15 cellular contexts compared by ENCODE assay signal in genomic region chr7:106720641-106721040, GRCh38. TPM values are rescaled to one million over a fixed set of nuclear protein-coding genes. Genes with fewer than 3 reads are reported as not detected.
A peak's percentile ranks its signal among the peaks of the same experiment; 100 is the strongest.
DNase-seq lines count a peak whose midpoint lies in the region; ATAC-seq and TF ChIP-seq lines count a peak whose summit lies in the region.
"Had no signal": no experiment of that assay in that cellular context is flagged by ENCODE, and none has a peak within 500 bp of the region (broad histone marks: within the 10 kb centered on the region; RNA-seq: fewer than 3 reads in every experiment).

No MANE protein-coding gene starts in this region.

- H4K20me1 ChIP-seq in IMR-90 (ENCODE audit: insufficient read depth, low read length) (no peaks in the 10 kb centered on the region), smooth muscle cell (ENCODE audit: low read depth) (no peaks in the 10 kb centered on the region)

- H3K4me1 ChIP-seq in IMR-90 (ENCODE audit: control insufficient read depth, insufficient read depth, low read length) (peaks cover 12% of the 10 kb centered on the region), smooth muscle cell (ENCODE audit: low read depth) (peaks cover 7% of the 10 kb centered on the region)

- no peak for TF ChIP-seq POLR2A in IMR-90 (IDR thresholded peaks at IDR 0.05; ENCODE audit: low read depth, low read length)

- H3K36me3 ChIP-seq in IMR-90 (ENCODE audit: control insufficient read depth, insufficient read depth, low read length) (no peaks in the 10 kb centered on the region), smooth muscle cell (ENCODE audit: low read depth) (no peaks in the 10 kb centered on the region)

- peaks cover 7% of the 10 kb centered on the region for H3K9me1 ChIP-seq in IMR-90 (ENCODE audit: insufficient read depth, low read length)

- no TSS peak for BruUV-seq in IMR-90 (replicated peaks; lab: Mats Ljungman, UMichigan)

- POLR2A ChIA-PET in IMR-90 (lab: Charles Lee; ENCODE audit: unreplicated experiment) = no interaction called here

- H2AK9ac ChIP-seq in IMR-90 (replicated peaks; ENCODE audit: low read depth, low read length, poor library complexity) = peak overlapping the region; percentile 60

- dilution Hi-C loops in IMR-90 (cut with HindIII; ENCODE audit: low sequenced_read_pairs, unreplicated experiment) = no loop called here

- peak overlapping the region; percentile 94 for H2BK15ac ChIP-seq in IMR-90 (ENCODE audit: low read depth, low read length)

- no peak for TF ChIP-seq RAD21 in IMR-90 (IDR thresholded peaks at IDR 0.05; ENCODE audit: low read length)

- H3K9me3 ChIP-seq in IMR-90 (ENCODE audit: control insufficient read depth, insufficient read depth, low read length) (no peaks in the 10 kb centered on the region), smooth muscle cell (replicated peaks; ENCODE audit: low read depth) (no peaks in the 10 kb centered on the region)
- H3K9me3 ChIP-seq: Caco-2 had no signal

- H3F3A ChIP-seq in smooth muscle cell (ENCODE audit: low read depth) = peaks cover 3% of the 10 kb centered on the region

- CTCF ChIA-PET in IMR-90 (lab: Yijun Ruan, JAX) = interaction anchor here (1.8 kb wide), 1 partner anchor 16 kb away, joined by 8 read pairs; no protein-coding TSS in a partner anchor

- no peaks in the 10 kb centered on the region for H3K79me2 ChIP-seq in smooth muscle cell (ENCODE audit: low read depth)

- no peak overlapping the region for H3K4me3 ChIP-seq in IMR-90 (ENCODE audit: insufficient read depth, low read depth, low read length)
- H3K4me3 ChIP-seq in smooth muscle cell = no peak overlapping the region

- intact Hi-C loops in IMR-90 (cut with micrococcal nuclease) (no loop called here), Right ventricle myocardium superior (cut with DNase I) (no loop called here)

- H3K56ac ChIP-seq in IMR-90 (ENCODE audit: extremely low read depth, insufficient read depth, low read length) = no peak overlapping the region; the same call in 1 of the 2 replicates

- no peak for TF ChIP-seq CTCF in IMR-90 (conservative IDR thresholded peaks at IDR 0.05; ENCODE audit: low read depth, low read length)
- TF ChIP-seq CTCF in smooth muscle cell (IDR thresholded peaks at IDR 0.05; ENCODE audit: borderline replicate concordance, insufficient read depth, poor library complexity, severe bottlenecking) = no peak

- no peaks in the 10 kb centered on the region for H3K27me3 ChIP-seq in IMR-90 (ENCODE audit: control insufficient read depth, insufficient read depth, low read length)
- H3K27me3 ChIP-seq in smooth muscle cell (ENCODE audit: low read depth) = no peaks in the 10 kb centered on the region

- DNase-seq in IMR-90 (no peak), smooth muscle cell (lab: John Stamatoyannopoulos, UW; ENCODE audit: unreplicated experiment) (no peak), Right ventricle myocardium superior (no peak), T-helper 9 cell (no peak)
- DNase-seq: activated T-cell treated with anti-CD3 and anti-CD28 coated beads, Interleukin-2, amount 50 U/mL, for 48 hours; anterior cingulate cortex; Caco-2; effector CD4-positive, alpha-beta T cell; foreskin fibroblast; NCI-H2029 treated with DMSO at 0.1 percent for 48 hours had no signal

- H2AFZ ChIP-seq in IMR-90 (replicated peaks; ENCODE audit: low read length, poor library complexity) (peak overlapping the region; percentile 71), smooth muscle cell (ENCODE audit: low read depth) (peak overlapping the region; percentile 67)

- peak overlapping the region; percentile 66; the same call in 1 of the 2 replicates for H4K5ac ChIP-seq in IMR-90 (ENCODE audit: low read depth, low read length)

- in situ Hi-C loops in IMR-90 (cut with MboI; ENCODE audit: low sequenced_read_pairs) = no loop called here

- no peak overlapping the region for H3K27ac ChIP-seq in IMR-90 (ENCODE audit: insufficient read depth, low read length)
- H3K27ac ChIP-seq in smooth muscle cell (ENCODE audit: low read depth) = no peak overlapping the region

- peaks cover 22 to 44% of the 10 kb centered on the region in 2 experiments; a peak in 3 of 4 replicates for H3K79me1 ChIP-seq in IMR-90 (ENCODE audit: low read depth in 1 of 2, low read length in 2 of 2)

- peak overlapping the region; percentile 96 for H2BK120ac ChIP-seq in IMR-90 (ENCODE audit: low read depth, low read length)

- ATAC-seq in GM19328 (IDR thresholded peaks at IDR 0.05; ENCODE audit: unreplicated experiment) = peak; percentile 58
- peak; percentile 51 for ATAC-seq in HG02623 (IDR thresholded peaks at IDR 0.05; ENCODE audit: unreplicated experiment)
- ATAC-seq in IMR-90 (ENCODE audit: low read depth) = no peak
- no peak for ATAC-seq in Right ventricle myocardium superior (ENCODE audit: poor library complexity)
- ATAC-seq in GM19035 (IDR thresholded peaks at IDR 0.05; ENCODE audit: unreplicated experiment) = no peak
- ATAC-seq: activated CD4-positive, CD25-positive, alpha-beta regulatory T cell treated with anti-CD3 and anti-CD28 coated beads, Interleukin-2, amount 50 U/mL, for 24 hours; SK-N-SH treated with all-trans-retinoic acid at 6 μM for 48 hours had no signal

- no peak overlapping the region for H3K4me2 ChIP-seq in IMR-90 (ENCODE audit: low read depth, low read length)
- H3K4me2 ChIP-seq in smooth muscle cell = no peak overlapping the region

- peak overlapping the region; percentile 72; the same call in 1 of the 2 replicates for H3K18ac ChIP-seq in IMR-90 (ENCODE audit: low read depth, low read length)

- peak overlapping the region; percentile 99 for H2AK5ac ChIP-seq in IMR-90 (ENCODE audit: low read depth, low read length)

- peak overlapping the region; percentile 88 for H4K91ac ChIP-seq in IMR-90 (ENCODE audit: insufficient read depth, low read depth, low read length)

- H3K9ac ChIP-seq in IMR-90 (ENCODE audit: low read depth, low read length) (no peak overlapping the region), smooth muscle cell (ENCODE audit: low read depth) (no peak overlapping the region)

- peak overlapping the region; percentile 93 for H3K14ac ChIP-seq in IMR-90 (replicated peaks; ENCODE audit: low read depth, low read length)

- H2BK5ac ChIP-seq in IMR-90 (ENCODE audit: low read depth, low read length, poor library complexity, severe bottlenecking) = peak overlapping the region; percentile 99

- peak overlapping the region; percentile 74 for H3K4ac ChIP-seq in IMR-90 (ENCODE audit: low read depth, low read length)

- H2BK20ac ChIP-seq in IMR-90 (ENCODE audit: low read depth, low read length) = peak overlapping the region; percentile 87

- H4K8ac ChIP-seq in IMR-90 (ENCODE audit: low read depth in 2 of 2, low read length in 2 of 2) = peak overlapping the region; percentile 28 to 90; a peak in 3 of 4 replicates

- H3K23ac ChIP-seq in IMR-90 (ENCODE audit: low read depth, low read length) = peak overlapping the region; percentile 30

- WGBS in IMR-90 (ENCODE audit: extremely low coverage in 2 of 2, insufficient read length in 1 of 2), 2 experiments = 100% methylated on average over 1 of the region's 2 CpGs; no CpG with 5 or more reads in 1 of the 2 experiments
- 89% methylated on average over 2 of the region's 2 CpGs for WGBS in smooth muscle cell (ENCODE audit: low lambda C conversion rate)

TF ChIP-seq in IMR-90, 13 proteins besides CTCF, POLR2A, EP300 and RAD21:
- TF ChIP-seq RCOR1 (IDR thresholded peaks at IDR 0.05; ENCODE audit: insufficient replicate concordance, low read length) (no peak), USF2 (IDR thresholded peaks at IDR 0.05; ENCODE audit: low read depth, low read length) (no peak), MAZ (IDR thresholded peaks at IDR 0.05; ENCODE audit: borderline replicate concordance, low read depth, low read length) (no peak), MAFK (IDR thresholded peaks at IDR 0.05; ENCODE audit: low read depth, low read length) (no peak), NFE2L2 (IDR thresholded peaks at IDR 0.05; ENCODE audit: low read depth, low read length) (no peak), FOS (IDR thresholded peaks at IDR 0.05; ENCODE audit: low read depth, low read length) (no peak), MXI1 (IDR thresholded peaks at IDR 0.05; ENCODE audit: borderline replicate concordance, low read depth, low read length) (no peak), ELK1 (IDR thresholded peaks at IDR 0.05; ENCODE audit: borderline replicate concordance, low read depth, low read length) (no peak), CEBPB (IDR thresholded peaks at IDR 0.05; ENCODE audit: low read depth, low read length) (no peak), CHD1 (IDR thresholded peaks at IDR 0.05; ENCODE audit: low read depth, low read length) (no peak), SMC3 (IDR thresholded peaks at IDR 0.05; ENCODE audit: low read depth, low read length) (no peak), BHLHE40 (IDR thresholded peaks at IDR 0.05; ENCODE audit: low read depth, low read length) (no peak), RFX5 (IDR thresholded peaks at IDR 0.05; ENCODE audit: low read depth, low read length) (no peak)

RNA-seq across cellular contexts. Expression of gene CCDC71L, which starts 59.7 kb away (rescaled TPM):
- 19.2 and 20.6 TPM in 2 replicates for total RNA-seq in IMR-90 (2012; rRNA removed)
- polyA plus RNA-seq in IMR-90 (2012; rRNA removed) = 19.7 and 23.8 TPM in 2 replicates
- polyA plus RNA-seq in IMR-90 (2012; cell fraction: cytosol; rRNA removed) = 21.1 and 39.8 TPM in 2 replicates
- polyA plus RNA-seq in IMR-90 (2012; cell fraction: nucleus; rRNA removed; ENCODE audit: low replicate concordance) = 8.1 and 11.2 TPM in 2 replicates
- total RNA-seq in smooth muscle cell = 33.1 and 35.7 TPM in 2 replicates
- 17.1 and 21.0 TPM in 2 replicates for polyA plus RNA-seq in smooth muscle cell
- total RNA-seq in Right ventricle myocardium superior = 5.5 TPM

Comparison
In these comparisons a context has a peak if more than half of its experiments do, and no peak if none do; other contexts are left out.
1. ATAC-seq: peak in GM19328 (single experiment) and HG02623 (single experiment); none in IMR-90 (single experiment), Right ventricle myocardium superior (single experiment) and GM19035 (single experiment).